In genomic region chr3:101938262-101938847, GRCh38 we compare ENCODE assay signal across 1 cellular context.
TF ChIP-seq lines count a peak whose summit lies in the region.

No MANE protein-coding gene starts in this region.

TF ChIP-seq in K562, 482 proteins besides CTCF, POLR2A, EP300 and RAD21 (continued from another document and continues in another):
- TF ChIP-seq, protein P1, sequence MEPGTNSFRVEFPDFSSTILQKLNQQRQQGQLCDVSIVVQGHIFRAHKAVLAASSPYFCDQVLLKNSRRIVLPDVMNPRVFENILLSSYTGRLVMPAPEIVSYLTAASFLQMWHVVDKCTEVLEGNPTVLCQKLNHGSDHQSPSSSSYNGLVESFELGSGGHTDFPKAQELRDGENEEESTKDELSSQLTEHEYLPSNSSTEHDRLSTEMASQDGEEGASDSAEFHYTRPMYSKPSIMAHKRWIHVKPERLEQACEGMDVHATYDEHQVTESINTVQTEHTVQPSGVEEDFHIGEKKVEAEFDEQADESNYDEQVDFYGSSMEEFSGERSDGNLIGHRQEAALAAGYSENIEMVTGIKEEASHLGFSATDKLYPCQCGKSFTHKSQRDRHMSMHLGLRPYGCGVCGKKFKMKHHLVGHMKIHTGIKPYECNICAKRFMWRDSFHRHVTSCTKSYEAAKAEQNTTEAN (CRISPR knock-in tag; IDR thresholded peaks at IDR 0.05) = no peak
- TF ChIP-seq MTA3 (IDR thresholded peaks at IDR 0.05; ENCODE audit: borderline replicate concordance) (no peak), ZNF311 (CRISPR knock-in tag; IDR thresholded peaks at IDR 0.05) (no peak), ETS2 (tag; IDR thresholded peaks at IDR 0.05; ENCODE audit: borderline replicate concordance, poor library complexity, severe bottlenecking) (no peak), ILK (tag; IDR thresholded peaks at IDR 0.05; ENCODE audit: borderline replicate concordance, low read depth) (no peak), YBX1 (IDR thresholded peaks at IDR 0.05) (no peak), RBM15 (IDR thresholded peaks at IDR 0.05; ENCODE audit: insufficient read depth, low read length) (no peak), NFE2 (IDR thresholded peaks at IDR 0.05; ENCODE audit: low read depth) (no peak), DLX4 (CRISPR knock-in tag; IDR thresholded peaks at IDR 0.05) (no peak), ZNF717 (CRISPR knock-in tag; IDR thresholded peaks at IDR 0.05) (no peak), RCOR1 (IDR thresholded peaks at IDR 0.05; ENCODE audit: borderline replicate concordance in 1 of 2, low read depth in 2 of 2, low read length in 2 of 2) (peak in 1 of 2 experiments; percentile 82; a peak in 2 of 4 replicates), CREBBP (IDR thresholded peaks at IDR 0.05; ENCODE audit: low read depth, low read length) (no peak), LCOR (CRISPR knock-in tag; IDR thresholded peaks at IDR 0.05) (no peak), MITF (IDR thresholded peaks at IDR 0.05) (no peak), NR3C1 (CRISPR knock-in tag; IDR thresholded peaks at IDR 0.05) (no peak), NELFE (IDR thresholded peaks at IDR 0.05; ENCODE audit: insufficient read depth, insufficient read length) (no peak), HNRNPLL (IDR thresholded peaks at IDR 0.05; ENCODE audit: low read depth, low read length, poor library complexity, severe bottlenecking) (no peak), ZNF830 (CRISPR knock-in tag; IDR thresholded peaks at IDR 0.05) (no peak), PTRF (tag; IDR thresholded peaks at IDR 0.05) (no peak), SRSF1 (IDR thresholded peaks at IDR 0.05; ENCODE audit: low read depth, low read length) (no peak), ZNF766 (CRISPR knock-in tag; conservative IDR thresholded peaks at IDR 0.05) (no peak), ZBED1 (IDR thresholded peaks at IDR 0.05) (no peak), HMGN3 (IDR thresholded peaks at IDR 0.05; ENCODE audit: borderline replicate concordance, extremely low read depth, insufficient read length, low read depth, low read length) (no peak), CEBPG (CRISPR knock-in tag; IDR thresholded peaks at IDR 0.05) (no peak), CEBPG (tag; conservative IDR thresholded peaks at IDR 0.05 in 1 of 2, IDR thresholded peaks at IDR 0.05 in 1 of 2) (0 out of 4 replicates have a peak, but pooled peaks of 1 of the 2 experiments have one; percentile 29), CHAMP1 (IDR thresholded peaks at IDR 0.05) (no peak; the same call in 1 of the 2 replicates), GTF2A2 (tag; IDR thresholded peaks at IDR 0.05) (no peak), BRCA1 (IDR thresholded peaks at IDR 0.05) (no peak), BRCA1 (CRISPR knock-in tag; IDR thresholded peaks at IDR 0.05) (no peak)
- TF ChIP-seq, protein P2, sequence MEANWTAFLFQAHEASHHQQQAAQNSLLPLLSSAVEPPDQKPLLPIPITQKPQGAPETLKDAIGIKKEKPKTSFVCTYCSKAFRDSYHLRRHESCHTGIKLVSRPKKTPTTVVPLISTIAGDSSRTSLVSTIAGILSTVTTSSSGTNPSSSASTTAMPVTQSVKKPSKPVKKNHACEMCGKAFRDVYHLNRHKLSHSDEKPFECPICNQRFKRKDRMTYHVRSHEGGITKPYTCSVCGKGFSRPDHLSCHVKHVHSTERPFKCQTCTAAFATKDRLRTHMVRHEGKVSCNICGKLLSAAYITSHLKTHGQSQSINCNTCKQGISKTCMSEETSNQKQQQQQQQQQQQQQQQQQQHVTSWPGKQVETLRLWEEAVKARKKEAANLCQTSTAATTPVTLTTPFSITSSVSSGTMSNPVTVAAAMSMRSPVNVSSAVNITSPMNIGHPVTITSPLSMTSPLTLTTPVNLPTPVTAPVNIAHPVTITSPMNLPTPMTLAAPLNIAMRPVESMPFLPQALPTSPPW (CRISPR knock-in tag; IDR thresholded peaks at IDR 0.05) = peak; percentile 46
- TF ChIP-seq, protein P3, sequence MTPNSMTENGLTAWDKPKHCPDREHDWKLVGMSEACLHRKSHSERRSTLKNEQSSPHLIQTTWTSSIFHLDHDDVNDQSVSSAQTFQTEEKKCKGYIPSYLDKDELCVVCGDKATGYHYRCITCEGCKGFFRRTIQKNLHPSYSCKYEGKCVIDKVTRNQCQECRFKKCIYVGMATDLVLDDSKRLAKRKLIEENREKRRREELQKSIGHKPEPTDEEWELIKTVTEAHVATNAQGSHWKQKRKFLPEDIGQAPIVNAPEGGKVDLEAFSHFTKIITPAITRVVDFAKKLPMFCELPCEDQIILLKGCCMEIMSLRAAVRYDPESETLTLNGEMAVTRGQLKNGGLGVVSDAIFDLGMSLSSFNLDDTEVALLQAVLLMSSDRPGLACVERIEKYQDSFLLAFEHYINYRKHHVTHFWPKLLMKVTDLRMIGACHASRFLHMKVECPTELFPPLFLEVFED (CRISPR knock-in tag; conservative IDR thresholded peaks at IDR 0.05) = 0 out of 2 replicates have a peak, but pooled peaks have one; percentile 55
- TF ChIP-seq, protein P4, sequence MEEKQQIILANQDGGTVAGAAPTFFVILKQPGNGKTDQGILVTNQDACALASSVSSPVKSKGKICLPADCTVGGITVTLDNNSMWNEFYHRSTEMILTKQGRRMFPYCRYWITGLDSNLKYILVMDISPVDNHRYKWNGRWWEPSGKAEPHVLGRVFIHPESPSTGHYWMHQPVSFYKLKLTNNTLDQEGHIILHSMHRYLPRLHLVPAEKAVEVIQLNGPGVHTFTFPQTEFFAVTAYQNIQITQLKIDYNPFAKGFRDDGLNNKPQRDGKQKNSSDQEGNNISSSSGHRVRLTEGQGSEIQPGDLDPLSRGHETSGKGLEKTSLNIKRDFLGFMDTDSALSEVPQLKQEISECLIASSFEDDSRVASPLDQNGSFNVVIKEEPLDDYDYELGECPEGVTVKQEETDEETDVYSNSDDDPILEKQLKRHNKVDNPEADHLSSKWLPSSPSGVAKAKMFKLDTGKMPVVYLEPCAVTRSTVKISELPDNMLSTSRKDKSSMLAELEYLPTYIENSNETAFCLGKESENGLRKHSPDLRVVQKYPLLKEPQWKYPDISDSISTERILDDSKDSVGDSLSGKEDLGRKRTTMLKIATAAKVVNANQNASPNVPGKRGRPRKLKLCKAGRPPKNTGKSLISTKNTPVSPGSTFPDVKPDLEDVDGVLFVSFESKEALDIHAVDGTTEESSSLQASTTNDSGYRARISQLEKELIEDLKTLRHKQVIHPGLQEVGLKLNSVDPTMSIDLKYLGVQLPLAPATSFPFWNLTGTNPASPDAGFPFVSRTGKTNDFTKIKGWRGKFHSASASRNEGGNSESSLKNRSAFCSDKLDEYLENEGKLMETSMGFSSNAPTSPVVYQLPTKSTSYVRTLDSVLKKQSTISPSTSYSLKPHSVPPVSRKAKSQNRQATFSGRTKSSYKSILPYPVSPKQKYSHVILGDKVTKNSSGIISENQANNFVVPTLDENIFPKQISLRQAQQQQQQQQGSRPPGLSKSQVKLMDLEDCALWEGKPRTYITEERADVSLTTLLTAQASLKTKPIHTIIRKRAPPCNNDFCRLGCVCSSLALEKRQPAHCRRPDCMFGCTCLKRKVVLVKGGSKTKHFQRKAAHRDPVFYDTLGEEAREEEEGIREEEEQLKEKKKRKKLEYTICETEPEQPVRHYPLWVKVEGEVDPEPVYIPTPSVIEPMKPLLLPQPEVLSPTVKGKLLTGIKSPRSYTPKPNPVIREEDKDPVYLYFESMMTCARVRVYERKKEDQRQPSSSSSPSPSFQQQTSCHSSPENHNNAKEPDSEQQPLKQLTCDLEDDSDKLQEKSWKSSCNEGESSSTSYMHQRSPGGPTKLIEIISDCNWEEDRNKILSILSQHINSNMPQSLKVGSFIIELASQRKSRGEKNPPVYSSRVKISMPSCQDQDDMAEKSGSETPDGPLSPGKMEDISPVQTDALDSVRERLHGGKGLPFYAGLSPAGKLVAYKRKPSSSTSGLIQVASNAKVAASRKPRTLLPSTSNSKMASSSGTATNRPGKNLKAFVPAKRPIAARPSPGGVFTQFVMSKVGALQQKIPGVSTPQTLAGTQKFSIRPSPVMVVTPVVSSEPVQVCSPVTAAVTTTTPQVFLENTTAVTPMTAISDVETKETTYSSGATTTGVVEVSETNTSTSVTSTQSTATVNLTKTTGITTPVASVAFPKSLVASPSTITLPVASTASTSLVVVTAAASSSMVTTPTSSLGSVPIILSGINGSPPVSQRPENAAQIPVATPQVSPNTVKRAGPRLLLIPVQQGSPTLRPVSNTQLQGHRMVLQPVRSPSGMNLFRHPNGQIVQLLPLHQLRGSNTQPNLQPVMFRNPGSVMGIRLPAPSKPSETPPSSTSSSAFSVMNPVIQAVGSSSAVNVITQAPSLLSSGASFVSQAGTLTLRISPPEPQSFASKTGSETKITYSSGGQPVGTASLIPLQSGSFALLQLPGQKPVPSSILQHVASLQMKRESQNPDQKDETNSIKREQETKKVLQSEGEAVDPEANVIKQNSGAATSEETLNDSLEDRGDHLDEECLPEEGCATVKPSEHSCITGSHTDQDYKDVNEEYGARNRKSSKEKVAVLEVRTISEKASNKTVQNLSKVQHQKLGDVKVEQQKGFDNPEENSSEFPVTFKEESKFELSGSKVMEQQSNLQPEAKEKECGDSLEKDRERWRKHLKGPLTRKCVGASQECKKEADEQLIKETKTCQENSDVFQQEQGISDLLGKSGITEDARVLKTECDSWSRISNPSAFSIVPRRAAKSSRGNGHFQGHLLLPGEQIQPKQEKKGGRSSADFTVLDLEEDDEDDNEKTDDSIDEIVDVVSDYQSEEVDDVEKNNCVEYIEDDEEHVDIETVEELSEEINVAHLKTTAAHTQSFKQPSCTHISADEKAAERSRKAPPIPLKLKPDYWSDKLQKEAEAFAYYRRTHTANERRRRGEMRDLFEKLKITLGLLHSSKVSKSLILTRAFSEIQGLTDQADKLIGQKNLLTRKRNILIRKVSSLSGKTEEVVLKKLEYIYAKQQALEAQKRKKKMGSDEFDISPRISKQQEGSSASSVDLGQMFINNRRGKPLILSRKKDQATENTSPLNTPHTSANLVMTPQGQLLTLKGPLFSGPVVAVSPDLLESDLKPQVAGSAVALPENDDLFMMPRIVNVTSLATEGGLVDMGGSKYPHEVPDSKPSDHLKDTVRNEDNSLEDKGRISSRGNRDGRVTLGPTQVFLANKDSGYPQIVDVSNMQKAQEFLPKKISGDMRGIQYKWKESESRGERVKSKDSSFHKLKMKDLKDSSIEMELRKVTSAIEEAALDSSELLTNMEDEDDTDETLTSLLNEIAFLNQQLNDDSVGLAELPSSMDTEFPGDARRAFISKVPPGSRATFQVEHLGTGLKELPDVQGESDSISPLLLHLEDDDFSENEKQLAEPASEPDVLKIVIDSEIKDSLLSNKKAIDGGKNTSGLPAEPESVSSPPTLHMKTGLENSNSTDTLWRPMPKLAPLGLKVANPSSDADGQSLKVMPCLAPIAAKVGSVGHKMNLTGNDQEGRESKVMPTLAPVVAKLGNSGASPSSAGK (IDR thresholded peaks at IDR 0.05) = peak; percentile 40; the same call in 1 of the 2 replicates
